Comparison of ENCODE assay signal across 1 cellular context in the genomic region with DNA sequence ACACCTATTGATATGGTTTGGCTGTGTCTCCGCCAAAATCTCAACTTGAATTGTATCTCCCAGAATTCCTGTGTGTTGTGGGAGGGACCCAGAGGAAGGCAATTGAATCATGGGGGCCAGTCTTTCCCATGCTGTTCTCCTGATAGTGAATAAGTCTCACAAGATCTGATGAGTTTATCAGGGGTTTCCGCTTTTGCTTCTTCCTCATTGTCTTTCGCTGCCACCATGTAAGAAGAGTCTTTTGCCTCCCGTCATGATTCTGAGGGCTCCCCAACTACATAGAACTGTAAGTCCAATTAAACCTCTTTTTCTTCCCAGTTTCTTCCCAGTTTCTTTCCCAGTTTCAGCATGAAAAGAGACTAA.
TF ChIP-seq lines count a peak whose summit lies in the region.

No MANE protein-coding gene starts in this region.

TF ChIP-seq in HepG2, 621 proteins besides CTCF, POLR2A, EP300 and RAD21:
- TF ChIP-seq ZNF143 (CRISPR knock-in tag; IDR thresholded peaks at IDR 0.05) (peak; percentile 65; the same call in 1 of the 2 replicates), ZNF383 (CRISPR knock-in tag; IDR thresholded peaks at IDR 0.05; ENCODE audit: borderline replicate concordance) (0 out of 2 replicates have a peak, but pooled peaks have one; percentile 26)
- TF ChIP-seq, protein P1, sequence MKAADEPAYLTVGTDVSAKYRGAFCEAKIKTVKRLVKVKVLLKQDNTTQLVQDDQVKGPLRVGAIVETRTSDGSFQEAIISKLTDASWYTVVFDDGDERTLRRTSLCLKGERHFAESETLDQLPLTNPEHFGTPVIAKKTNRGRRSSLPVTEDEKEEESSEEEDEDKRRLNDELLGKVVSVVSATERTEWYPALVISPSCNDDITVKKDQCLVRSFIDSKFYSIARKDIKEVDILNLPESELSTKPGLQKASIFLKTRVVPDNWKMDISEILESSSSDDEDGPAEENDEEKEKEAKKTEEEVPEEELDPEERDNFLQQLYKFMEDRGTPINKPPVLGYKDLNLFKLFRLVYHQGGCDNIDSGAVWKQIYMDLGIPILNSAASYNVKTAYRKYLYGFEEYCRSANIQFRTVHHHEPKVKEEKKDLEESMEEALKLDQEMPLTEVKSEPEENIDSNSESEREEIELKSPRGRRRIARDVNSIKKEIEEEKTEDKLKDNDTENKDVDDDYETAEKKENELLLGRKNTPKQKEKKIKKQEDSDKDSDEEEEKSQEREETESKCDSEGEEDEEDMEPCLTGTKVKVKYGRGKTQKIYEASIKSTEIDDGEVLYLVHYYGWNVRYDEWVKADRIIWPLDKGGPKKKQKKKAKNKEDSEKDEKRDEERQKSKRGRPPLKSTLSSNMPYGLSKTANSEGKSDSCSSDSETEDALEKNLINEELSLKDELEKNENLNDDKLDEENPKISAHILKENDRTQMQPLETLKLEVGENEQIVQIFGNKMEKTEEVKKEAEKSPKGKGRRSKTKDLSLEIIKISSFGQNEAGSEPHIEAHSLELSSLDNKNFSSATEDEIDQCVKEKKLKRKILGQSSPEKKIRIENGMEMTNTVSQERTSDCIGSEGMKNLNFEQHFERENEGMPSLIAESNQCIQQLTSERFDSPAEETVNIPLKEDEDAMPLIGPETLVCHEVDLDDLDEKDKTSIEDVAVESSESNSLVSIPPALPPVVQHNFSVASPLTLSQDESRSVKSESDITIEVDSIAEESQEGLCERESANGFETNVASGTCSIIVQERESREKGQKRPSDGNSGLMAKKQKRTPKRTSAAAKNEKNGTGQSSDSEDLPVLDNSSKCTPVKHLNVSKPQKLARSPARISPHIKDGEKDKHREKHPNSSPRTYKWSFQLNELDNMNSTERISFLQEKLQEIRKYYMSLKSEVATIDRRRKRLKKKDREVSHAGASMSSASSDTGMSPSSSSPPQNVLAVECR (CRISPR knock-in tag; IDR thresholded peaks at IDR 0.05; ENCODE audit: borderline replicate concordance), result peak; percentile 17; the same call in 1 of the 2 replicates
